Comparison of ENCODE assay signal across 16 cellular contexts in genomic region chr7:74199551-74200355, GRCh38. TPM values are rescaled to one million over a fixed set of nuclear protein-coding genes. Genes with fewer than 3 reads are reported as not detected.
A peak's percentile ranks its signal among the peaks of the same experiment; 100 is the strongest.
DNase-seq lines count a peak whose midpoint lies in the region; ATAC-seq and TF ChIP-seq lines count a peak whose summit lies in the region.
"Had no signal": no experiment of that assay in that cellular context is flagged by ENCODE, and none has a peak within 500 bp of the region (broad histone marks: within the 10 kb centered on the region; RNA-seq: fewer than 3 reads in every experiment).

No MANE protein-coding gene starts in this region.

- POLR2A ChIA-PET in activated CD4-positive, alpha-beta T cell treated with anti-CD3 and anti-CD28 coated beads for 36 hours (lab: Charles Lee) = interaction anchor here (1.4 kb wide), 1 partner anchor 16 kb away, joined by 3 read pairs; no protein-coding TSS in a partner anchor

- CTCF ChIA-PET in activated CD4-positive, alpha-beta T cell treated with anti-CD3 and anti-CD28 coated beads for 36 hours (lab: Charles Lee) = interaction anchor here (1.1 kb wide), 2 partner anchors 10 to 130 kb away, joined by 3 read pairs; no protein-coding TSS in a partner anchor

- ATAC-seq in activated T-helper 17 cell treated with anti-CD3 and anti-CD28 coated beads, Interleukin-2, amount 50 U/mL, for 72 hours (replicated peaks) = no peak
- ATAC-seq in activated CD4-positive, alpha-beta T cell treated with anti-CD3 and anti-CD28 coated beads for 36 hours = no peak

- H3K27me3 ChIP-seq in HUES48 (ENCODE audit: control insufficient read depth, insufficient read depth, low read length) (no peaks in the 10 kb centered on the region), transverse colon (peaks cover 5% of the 10 kb centered on the region)
- H3K27me3 ChIP-seq: cardiac muscle cell, stomach had no signal

- in situ Hi-C loops in transverse colon (cut with MboI; ENCODE audit: low pct_ligation_motif_present in 1 of 4, low pct_unique_long_range_greater_than_20kb in 1 of 4, low sequenced_read_pairs in 3 of 4) = loop anchor here in 3 of 4 donors (5.0 to 25.0 kb wide), 4 partner anchors 112 to 205 kb away; partner anchors contain the start of gene LIMK1 (in 1 of the 3)

- no peak overlapping the region for H3K9ac ChIP-seq in HUES48 (ENCODE audit: low read depth, low read length)

- H3K4me3 Mint-ChIP-seq in activated T-helper 17 cell treated with anti-CD3 and anti-CD28 coated beads, Interleukin-2, amount 50 U/mL, for 72 hours = no peak overlapping the region
- no peak overlapping the region for H3K4me3 Mint-ChIP-seq in activated CD4-positive, alpha-beta T cell treated with anti-CD3 and anti-CD28 coated beads for 36 hours
- H3K4me3 Mint-ChIP-seq: CD4-positive, alpha-beta memory T cell; T-helper 2 cell treated with Interferon-gamma antibody and Interleukin-4, amounts not matched to agents 5 μg/mL and 100 μg/mL, for 36 hours had no signal

- intact Hi-C loops in activated CD4-positive, alpha-beta T cell treated with anti-CD3 and anti-CD28 coated beads for 36 hours (cut with DNase I, micrococcal nuclease) = no loop called here
- intact Hi-C loops in transverse colon (cut with DNase I; ENCODE audit: low total_unique reads) = no loop called here

- no peak for TF ChIP-seq CTCF in transverse colon (IDR thresholded peaks at IDR 0.05)

- no peaks in the 10 kb centered on the region for H3K9me3 Mint-ChIP-seq in activated T-helper 17 cell treated with anti-CD3 and anti-CD28 coated beads, Interleukin-2, amount 50 U/mL, for 72 hours
- no peaks in the 10 kb centered on the region for H3K9me3 Mint-ChIP-seq in activated CD4-positive, alpha-beta T cell treated with anti-CD3 and anti-CD28 coated beads for 36 hours (ENCODE audit: low read depth)
- H3K9me3 Mint-ChIP-seq: CD4-positive, alpha-beta memory T cell; T-helper 2 cell treated with Interferon-gamma antibody and Interleukin-4, amounts not matched to agents 5 μg/mL and 100 μg/mL, for 36 hours had no signal

- no peaks in the 10 kb centered on the region for H3K4me1 Mint-ChIP-seq in activated T-helper 17 cell treated with anti-CD3 and anti-CD28 coated beads, Interleukin-2, amount 50 U/mL, for 72 hours
- H3K4me1 Mint-ChIP-seq in activated CD4-positive, alpha-beta T cell treated with anti-CD3 and anti-CD28 coated beads for 36 hours = peaks cover 4% of the 10 kb centered on the region

- H3K27me3 Mint-ChIP-seq in activated T-helper 17 cell treated with anti-CD3 and anti-CD28 coated beads, Interleukin-2, amount 50 U/mL, for 72 hours = no peaks in the 10 kb centered on the region
- no peaks in the 10 kb centered on the region for H3K27me3 Mint-ChIP-seq in activated CD4-positive, alpha-beta T cell treated with anti-CD3 and anti-CD28 coated beads for 36 hours
- H3K27me3 Mint-ChIP-seq: CD4-positive, alpha-beta memory T cell had no signal

- H3K4me1 ChIP-seq in HUES48 (ENCODE audit: control insufficient read depth, insufficient read depth, low read length) (no peaks in the 10 kb centered on the region), transverse colon (peaks cover 0 to 11% (median 0%) of the 10 kb centered on the region in 4 donors)

- peaks cover 24% of the 10 kb centered on the region for H3K36me3 ChIP-seq in HUES48 (ENCODE audit: control insufficient read depth, insufficient read depth, low read length)
- H3K36me3 ChIP-seq in transverse colon = peaks cover 0 to 13% (median under 1%) of the 10 kb centered on the region in 4 donors

- H3K4me3 ChIP-seq in HUES48 (ENCODE audit: low read depth, low read length) (no peak overlapping the region), transverse colon (no peak overlapping the region)
- H3K4me3 ChIP-seq: cardiac muscle cell, stomach had no signal

- H3K27ac ChIP-seq in HUES48 (ENCODE audit: low read depth, low read length) = peak overlapping the region; percentile 69
- H3K27ac ChIP-seq in transverse colon = no peak overlapping the region
- H3K27ac ChIP-seq: cardiac muscle cell had no signal

- no peak for TF ChIP-seq EP300 in transverse colon (IDR thresholded peaks at IDR 0.05; ENCODE audit: low read depth)

- peak overlapping the region; percentile 32 for H3K27ac Mint-ChIP-seq in activated T-helper 17 cell treated with anti-CD3 and anti-CD28 coated beads, Interleukin-2, amount 50 U/mL, for 72 hours
- no peak overlapping the region for H3K27ac Mint-ChIP-seq in activated CD4-positive, alpha-beta T cell treated with anti-CD3 and anti-CD28 coated beads for 36 hours
- H3K27ac Mint-ChIP-seq: T-helper 2 cell treated with Interferon-gamma antibody and Interleukin-4, amounts not matched to agents 5 μg/mL and 100 μg/mL, for 36 hours had no signal

- H3K36me3 Mint-ChIP-seq in activated T-helper 17 cell treated with anti-CD3 and anti-CD28 coated beads, Interleukin-2, amount 50 U/mL, for 72 hours (ENCODE audit: low read depth) = peaks cover 39% of the 10 kb centered on the region
- H3K36me3 Mint-ChIP-seq in activated CD4-positive, alpha-beta T cell treated with anti-CD3 and anti-CD28 coated beads for 36 hours (ENCODE audit: low read depth) = peaks cover 21% of the 10 kb centered on the region

- DNase-seq in EH (ENCODE audit: low read depth) = peak; percentile 34
- peak; percentile 37 for DNase-seq in mesenteric fat pad (ENCODE audit: low spot score)
- no peak for DNase-seq in NCI-H510A (lab: John Stamatoyannopoulos, UW)
- no peak for DNase-seq in activated CD4-positive, alpha-beta T cell treated with anti-CD3 and anti-CD28 coated beads for 36 hours
- DNase-seq in NCI-H510A treated with DMSO at 0.1 percent for 48 hours (lab: John Stamatoyannopoulos, UW) = no peak
- no peak for DNase-seq in transverse colon
- DNase-seq: activated CD8-positive, alpha-beta memory T cell treated with anti-CD3 and anti-CD28 coated beads, Interleukin-2, amount 50 U/mL, for 48 hours; CD4-positive, alpha-beta memory T cell; hypothalamus; NCI-H2029; stimulated activated CD4-positive, alpha-beta T cell treated with anti-CD3 and anti-CD28 coated beads, Interleukin-4, amount 100 ng/mL, for 1 hour; stomach had no signal

- no peak for TF ChIP-seq POLR2A in transverse colon (IDR thresholded peaks at IDR 0.05)

- H3K9me3 ChIP-seq in HUES48 (ENCODE audit: control insufficient read depth, insufficient read depth, low read length) = no peaks in the 10 kb centered on the region
- no peaks in the 10 kb centered on the region for H3K9me3 ChIP-seq in transverse colon
- H3K9me3 ChIP-seq: stomach had no signal

- WGBS in transverse colon (ENCODE audit: low coverage in 1 of 2), 2 donors = 76 to 83% methylated on average over 8 to 19 of the region's 19 CpGs

RNA-seq across cellular contexts. Expression of gene LAT2, which starts 10.1 kb away (rescaled TPM):
- total RNA-seq in activated T-helper 17 cell treated with anti-CD3 and anti-CD28 coated beads, Interleukin-2, amount 50 U/mL, for 72 hours = 10 to 100 TPM in 1 of 2 donors, 1 to 10 TPM in 1; 6.5 to 11.3 TPM
- 15.7 TPM for total RNA-seq in mesenteric fat pad
- 1 to 10 TPM; 1.7 to 2.4 TPM for total RNA-seq in activated CD4-positive, alpha-beta T cell treated with anti-CD3 and anti-CD28 coated beads for 36 hours
- total RNA-seq in transverse colon = 10 to 100 TPM in 1 of 4 donors, 1 to 10 TPM in 1, not detected in 2; 2.3 to 12.7 TPM

RNA-seq across cellular contexts. Expression of gene EIF4H, which starts 25.6 kb away (rescaled TPM):
- 100 to 1,000 TPM; 365 to 426 TPM for total RNA-seq in activated T-helper 17 cell treated with anti-CD3 and anti-CD28 coated beads, Interleukin-2, amount 50 U/mL, for 72 hours
- total RNA-seq in mesenteric fat pad (236 TPM), transverse colon (100 to 1,000 TPM; 175 to 250 (median 213) TPM)
- total RNA-seq in activated CD4-positive, alpha-beta T cell treated with anti-CD3 and anti-CD28 coated beads for 36 hours = 100 to 1,000 TPM; 441 to 496 TPM

RNA-seq across cellular contexts. Expression of gene RFC2, which starts 54.4 kb away (rescaled TPM):
- total RNA-seq in activated T-helper 17 cell treated with anti-CD3 and anti-CD28 coated beads, Interleukin-2, amount 50 U/mL, for 72 hours = 100 to 1,000 TPM in 1 of 2 donors, 10 to 100 TPM in 1; 62.2 to 100 TPM
- total RNA-seq in mesenteric fat pad (16.9 TPM), transverse colon (10 to 100 TPM in 2 of 4 donors, 1 to 10 TPM in 2; 6.7 to 17.3 (median 9.3) TPM)
- total RNA-seq in activated CD4-positive, alpha-beta T cell treated with anti-CD3 and anti-CD28 coated beads for 36 hours = 100 to 1,000 TPM in 1 of 2 experiments, 10 to 100 TPM in 1; 84.9 to 123 TPM

Comparison
In these comparisons a context has a peak if more than half of its experiments do, and no peak if none do; other contexts are left out.
1. DNase-seq: peak in EH (single experiment) and mesenteric fat pad (single experiment); none in NCI-H510A (single experiment), activated CD4-positive, alpha-beta T cell treated with anti-CD3 and anti-CD28 coated beads for 36 hours (single experiment), NCI-H510A treated with DMSO at 0.1 percent for 48 hours (single experiment) and transverse colon (single experiment).